8 cellular contexts compared by ENCODE assay signal in genomic region chr17:50479522-50480141, GRCh38. TPM values are rescaled to one million over a fixed set of nuclear protein-coding genes. Genes with fewer than 3 reads are reported as not detected.
DNase-seq lines count a peak whose midpoint lies in the region; ATAC-seq and TF ChIP-seq lines count a peak whose summit lies in the region.

No MANE protein-coding gene starts in this region.

- H3K9me2 ChIP-seq in MM.1S (replicated peaks; ENCODE audit: insufficient read depth, low read length): no peaks in the 10 kb centered on the region

- peak; percentile 91 for DNase-seq in GM12865 (ENCODE audit: low read depth)
- peak; percentile 86 for DNase-seq in MM.1S
- DNase-seq in SK-MEL-5 (ENCODE audit: low read depth, low spot score): peak; percentile 82
- peak; percentile 73 for DNase-seq in activated naive CD4-positive, alpha-beta T cell treated with Interleukin-2 at 50 U/mL for 16 hours
- DNase-seq in germinal center (ENCODE audit: low spot score): peak; percentile 81
- DNase-seq in osteocyte (ENCODE audit: extremely low spot score, unreplicated experiment): peak; percentile 90
- no peak for DNase-seq in thoracic aorta (ENCODE audit: low spot score)
- no peak for DNase-seq in cerebellar nuclear complex (lab: John Stamatoyannopoulos, UW)

- in situ Hi-C loops in SK-MEL-5 (cut with HindIII; ENCODE audit: low pct_unique_long_range_greater_than_20kb, low sequenced_read_pairs): no loop called here

- H3K4me3 Mint-ChIP-seq in osteocyte (ENCODE audit: unreplicated experiment): peak overlapping the region; percentile 82

- H3K9me3 Mint-ChIP-seq in osteocyte (ENCODE audit: unreplicated experiment): no peaks in the 10 kb centered on the region

- H4K20me1 ChIP-seq in MM.1S (ENCODE audit: insufficient read depth, low read length): no peaks in the 10 kb centered on the region

- H3K27me3 Mint-ChIP-seq in osteocyte (ENCODE audit: unreplicated experiment): no peaks in the 10 kb centered on the region

- H3K27me3 ChIP-seq in MM.1S (replicated peaks; ENCODE audit: insufficient read depth, low read length): no peaks in the 10 kb centered on the region
- no peaks in the 10 kb centered on the region for H3K27me3 ChIP-seq in thoracic aorta (replicated peaks; ENCODE audit: insufficient read depth)

- peaks cover 12% of the 10 kb centered on the region for H3F3A ChIP-seq in MM.1S (ENCODE audit: insufficient read depth, low read length)

- no peak for ATAC-seq in thoracic aorta (ENCODE audit: insufficient number of reproducible peaks, low FRiP score, low read depth)

- peak overlapping the region; percentile 99 for H3K4me3 ChIP-seq in GM12865 (ENCODE audit: low read depth, low read length)
- peak overlapping the region; percentile 81 for H3K4me3 ChIP-seq in MM.1S (ENCODE audit: low read length)
- H3K4me3 ChIP-seq in thoracic aorta: peak overlapping the region; percentile 95

- H3K4me2 ChIP-seq in MM.1S (ENCODE audit: low read depth, low read length): peak overlapping the region; percentile 79

- peaks cover 9% of the 10 kb centered on the region for H3K79me2 ChIP-seq in MM.1S (ENCODE audit: low read length)

- H3K9me3 ChIP-seq in MM.1S (replicated peaks; ENCODE audit: insufficient read depth, low read length) (no peaks in the 10 kb centered on the region), thoracic aorta (no peaks in the 10 kb centered on the region)

- peak overlapping the region; percentile 72 for H2AFZ ChIP-seq in MM.1S (ENCODE audit: low read length)

- H3K27ac ChIP-seq in MM.1S (ENCODE audit: low read length) (no peak overlapping the region), thoracic aorta (peak overlapping the region; percentile 85 to 86)

- H3K4me1 ChIP-seq in MM.1S (ENCODE audit: low read length) (peaks cover 9% of the 10 kb centered on the region; the same call in 1 of the 2 replicates), thoracic aorta (ENCODE audit: control insufficient read depth in 1 of 2, low read depth in 2 of 2) (peaks cover 14 to 30% of the 10 kb centered on the region in 2 donors)

- no peaks in the 10 kb centered on the region; the same call in 1 of the 2 replicates for H3K36me3 ChIP-seq in MM.1S (replicated peaks; ENCODE audit: insufficient read depth, low read length)
- peaks cover 13% of the 10 kb centered on the region for H3K36me3 ChIP-seq in thoracic aorta

- peak; percentile 59 for TF ChIP-seq CTCF in GM12865 (IDR thresholded peaks at IDR 0.05; ENCODE audit: insufficient read depth, low read depth, low read length, missing control alignments)
- peak; percentile 59 for TF ChIP-seq CTCF in MM.1S (IDR thresholded peaks at IDR 0.05; ENCODE audit: low read length)
- TF ChIP-seq CTCF in osteocyte (IDR thresholded peaks at IDR 0.05): peak; percentile 53
- TF ChIP-seq CTCF in thoracic aorta (IDR thresholded peaks at IDR 0.05): peak; percentile 57

- peaks cover 13% of the 10 kb centered on the region for H3K36me3 Mint-ChIP-seq in osteocyte (ENCODE audit: unreplicated experiment)

- H3K4me1 Mint-ChIP-seq in osteocyte (ENCODE audit: unreplicated experiment): peaks cover 19% of the 10 kb centered on the region

- peak overlapping the region; percentile 79 for H3K27ac Mint-ChIP-seq in osteocyte (ENCODE audit: unreplicated experiment)

- H3K9ac ChIP-seq in MM.1S (ENCODE audit: low read length): peak overlapping the region; percentile 61; the same call in 1 of the 2 replicates

RNA-seq across cellular contexts. Expression of gene RSAD1, which starts 1.0 kb away (rescaled TPM):
- 35.7 and 41.4 TPM in 2 replicates for total RNA-seq in SK-MEL-5 (2014; rRNA removed; shearing (Covaris generic))
- 50.8 and 52.6 TPM in 2 replicates for polyA plus RNA-seq in SK-MEL-5 (2015; cell fraction: cytosol; rRNA removed)
- polyA plus RNA-seq in SK-MEL-5 (2015; cell fraction: nucleus; rRNA removed): 188 and 198 TPM in 2 replicates
- 36.7 and 37.5 TPM in 2 replicates for total RNA-seq in osteocyte
- total RNA-seq in thoracic aorta: 10 to 100 TPM; 21.4 to 35.3 TPM

RNA-seq across cellular contexts. Expression of gene CHAD, which starts 11.0 kb away (rescaled TPM):
- total RNA-seq in SK-MEL-5 (2014; rRNA removed; shearing (Covaris generic)): not detected in 2 replicates
- not detected in 2 replicates for polyA plus RNA-seq in SK-MEL-5 (2015; cell fraction: cytosol; rRNA removed)
- polyA plus RNA-seq in SK-MEL-5 (2015; cell fraction: nucleus; rRNA removed): not detected in 2 replicates
- total RNA-seq in osteocyte (not detected in 2 replicates), thoracic aorta (not detected)

RNA-seq across cellular contexts. Expression of gene MYCBPAP, which starts 28.6 kb away (rescaled TPM):
- 0.32 and 1.5 TPM in 2 replicates for total RNA-seq in SK-MEL-5 (2014; rRNA removed; shearing (Covaris generic))
- polyA plus RNA-seq in SK-MEL-5 (2015; cell fraction: cytosol; rRNA removed): 0.28 and 0.50 TPM in 2 replicates
- polyA plus RNA-seq in SK-MEL-5 (2015; cell fraction: nucleus; rRNA removed): 1.4 TPM in 2 replicates
- total RNA-seq in osteocyte (0.46 and 0.81 TPM in 2 replicates), thoracic aorta (under 1 TPM; 0.56 to 0.68 TPM)

RNA-seq across cellular contexts. Expression of gene EPN3, which starts 52.9 kb away (rescaled TPM):
- 0.03 TPM in 1 of 2 replicates, not detected in the other for total RNA-seq in SK-MEL-5 (2014; rRNA removed; shearing (Covaris generic))
- polyA plus RNA-seq in SK-MEL-5 (2015; cell fraction: cytosol; rRNA removed): not detected in 2 replicates
- polyA plus RNA-seq in SK-MEL-5 (2015; cell fraction: nucleus; rRNA removed): not detected in 2 replicates
- total RNA-seq in osteocyte (not detected in 2 replicates), thoracic aorta (1 to 10 TPM in 1 of 2 donors, not detected in 1; 1.4 TPM)

RNA-seq across cellular contexts. Expression of gene ACSF2, which starts 53.6 kb away (rescaled TPM):
- 11.2 and 11.8 TPM in 2 replicates for total RNA-seq in SK-MEL-5 (2014; rRNA removed; shearing (Covaris generic))
- polyA plus RNA-seq in SK-MEL-5 (2015; cell fraction: cytosol; rRNA removed): 1.2 and 3.0 TPM in 2 replicates
- 59.6 and 79.5 TPM in 2 replicates for polyA plus RNA-seq in SK-MEL-5 (2015; cell fraction: nucleus; rRNA removed)
- total RNA-seq in osteocyte: 25.4 and 28.1 TPM in 2 replicates
- 10 to 100 TPM; 11.1 to 41.6 TPM for total RNA-seq in thoracic aorta

Comparison
In these comparisons a context has a peak if more than half of its experiments do, and no peak if none do; other contexts are left out.
1. DNase-seq: peak in GM12865 (single experiment), MM.1S (single experiment), SK-MEL-5 (single experiment), activated naive CD4-positive, alpha-beta T cell treated with Interleukin-2 at 50 U/mL for 16 hours (single experiment), germinal center (single experiment) and osteocyte (single experiment); none in thoracic aorta (single experiment) and cerebellar nuclear complex (0 of 2).
2. Peak in every context shown above with its lines, with median percentiles within 50 percentile points of each other: H3K4me3 ChIP-seq and CTCF ChIP-seq.